17 cellular contexts compared by ENCODE assay signal in the genomic region with DNA sequence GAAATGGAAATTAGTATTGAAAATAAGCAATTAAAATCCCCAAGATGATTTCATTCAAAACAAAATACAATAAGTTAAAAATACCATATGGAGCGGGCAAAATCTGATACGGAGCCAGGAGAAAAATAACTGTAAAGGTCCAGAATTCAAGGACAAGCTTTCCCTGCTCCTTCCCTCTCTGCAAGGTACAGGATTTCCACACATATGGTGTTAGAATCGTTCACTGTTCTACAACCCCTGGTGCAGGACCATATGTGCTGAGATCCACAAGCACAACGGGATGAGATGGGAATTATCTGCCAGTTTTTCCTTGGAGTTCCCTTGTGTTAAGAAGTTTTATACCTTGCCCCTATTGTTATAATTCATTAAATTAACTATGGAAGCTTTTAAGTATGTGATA.
DNase-seq lines count a peak whose midpoint lies in the region; ATAC-seq and TF ChIP-seq lines count a peak whose summit lies in the region.
"Had no signal": no experiment of that assay in that cellular context is flagged by ENCODE, and none has a peak within 500 bp of the region (broad histone marks: within the 10 kb centered on the region; RNA-seq: fewer than 3 reads in every experiment).

No MANE protein-coding gene starts in this region.

- TF ChIP-seq CTCF in WERI-Rb-1 (IDR thresholded peaks at IDR 0.05; ENCODE audit: low read depth, low read length) (no peak), glutamatergic neuron (IDR thresholded peaks at IDR 0.05; ENCODE audit: partially characterized antibody, unreplicated experiment) (no peak)

- no peaks in the 10 kb centered on the region for H3K27me3 ChIP-seq in WERI-Rb-1 (ENCODE audit: insufficient read depth, low read depth, severe bottlenecking)
- H3K27me3 ChIP-seq: BLaER1 treated with 17β-estradiol and CSF1 and Interleukin-3, amounts not matched to agents 10 nM and 100 nM had no signal

- ATAC-seq in HG02885 (IDR thresholded peaks at IDR 0.05; ENCODE audit: poor library complexity, unreplicated experiment): no peak
- no peak for ATAC-seq in HG03025 (IDR thresholded peaks at IDR 0.05; ENCODE audit: low FRiP score, unreplicated experiment)
- ATAC-seq: CD8-positive, alpha-beta T cell; GM12878; HCT116 had no signal

- H3K4me3 ChIP-seq in WERI-Rb-1 (ENCODE audit: low read depth, low read length): no peak overlapping the region
- H3K4me3 ChIP-seq: BLaER1 treated with 17β-estradiol and CSF1 and Interleukin-3, amounts not matched to agents 10 nM and 100 nM; GM12878 had no signal

- H3K4me3 Mint-ChIP-seq in glutamatergic neuron (ENCODE audit: unreplicated experiment): no peak overlapping the region
- H3K4me3 Mint-ChIP-seq: CD8-positive, alpha-beta T cell; HFFc6 had no signal

- no peaks in the 10 kb centered on the region for H3K36me3 ChIP-seq in WERI-Rb-1
- H3K36me3 ChIP-seq: BLaER1 treated with 17β-estradiol and CSF1 and Interleukin-3, amounts not matched to agents 10 nM and 100 nM had no signal

- H3K36me3 Mint-ChIP-seq in glutamatergic neuron (ENCODE audit: unreplicated experiment): peaks cover 5% of the 10 kb centered on the region
- H3K36me3 Mint-ChIP-seq: CD8-positive, alpha-beta T cell had no signal

- DNase-seq in NCI-H1694 treated with DMSO at 0.1 percent for 48 hours (lab: John Stamatoyannopoulos, UW) (peak; percentile 18), NCI-H1694 (lab: John Stamatoyannopoulos, UW) (no peak), G401 (ENCODE audit: low spot score) (peak; percentile 97), WERI-Rb-1 (peak; percentile 13), glutamatergic neuron (no peak), HUDEP-2 (lab: John Stamatoyannopoulos, UW; ENCODE audit: unreplicated experiment in 76 of 76) (no peak)
- DNase-seq: 8988T; CD8-positive, alpha-beta T cell; DMS79 treated with DMSO at 0.1 percent for 48 hours; GOT3; H7; HFFc6 had no signal

- peaks cover 6% of the 10 kb centered on the region for H3K4me1 Mint-ChIP-seq in glutamatergic neuron (ENCODE audit: low read depth, unreplicated experiment)

- no peaks in the 10 kb centered on the region for H3K9me3 ChIP-seq in WERI-Rb-1 (ENCODE audit: severe bottlenecking)

- H3K27me3 Mint-ChIP-seq in glutamatergic neuron (ENCODE audit: unreplicated experiment): no peaks in the 10 kb centered on the region

- H3K27ac ChIP-seq in WERI-Rb-1: no peak overlapping the region

- in situ Hi-C loops in G401 (cut with HindIII; ENCODE audit: low sequenced_read_pairs): no loop called here

- H3K27ac Mint-ChIP-seq in glutamatergic neuron (ENCODE audit: unreplicated experiment): peak overlapping the region; percentile 20
- H3K27ac Mint-ChIP-seq: CD8-positive, alpha-beta T cell; HFFc6 had no signal

- H3K9me3 Mint-ChIP-seq in glutamatergic neuron (ENCODE audit: unreplicated experiment): peaks cover 3% of the 10 kb centered on the region

Comparison
In these comparisons a context has a peak if more than half of its experiments do, and no peak if none do; other contexts are left out.
1. DNase-seq: peak in NCI-H1694 treated with DMSO at 0.1 percent for 48 hours (single experiment), G401 (single experiment) and WERI-Rb-1 (single experiment); none in NCI-H1694 (single experiment), glutamatergic neuron (single experiment) and HUDEP-2 (0 of 76).